10 cellular contexts compared by ENCODE assay signal in genomic region chr19:7224205-7224833, GRCh38.
A peak's percentile ranks its signal among the peaks of the same experiment; 100 is the strongest.
DNase-seq lines count a peak whose midpoint lies in the region; TF ChIP-seq lines count a peak whose summit lies in the region.
"Had no signal": no experiment of that assay in that cellular context is flagged by ENCODE, and none has a peak within 500 bp of the region (broad histone marks: within the 10 kb centered on the region; RNA-seq: fewer than 3 reads in every experiment).

No MANE protein-coding gene starts in this region.

- H3K23ac ChIP-seq in mesenchymal stem cell (ENCODE audit: low read length in 2 of 2), result no peak overlapping the region

- H3K79me1 ChIP-seq in mesenchymal stem cell (replicated peaks; ENCODE audit: low read length, poor library complexity, severe bottlenecking), result peaks cover 4% of the 10 kb centered on the region

- H3K27me3 Mint-ChIP-seq in endodermal cell (ENCODE audit: insufficient read depth) (no peaks in the 10 kb centered on the region), glutamatergic neuron (ENCODE audit: unreplicated experiment) (peaks cover 2% of the 10 kb centered on the region)

- no peak overlapping the region for H2BK5ac ChIP-seq in mesenchymal stem cell (ENCODE audit: low read depth, low read length, poor library complexity, severe bottlenecking)

- H3K4me2 ChIP-seq in mesenchymal stem cell (ENCODE audit: low read length, poor library complexity, severe bottlenecking), result no peak overlapping the region
- no peak overlapping the region for H3K4me2 ChIP-seq in smooth muscle cell

- no peak overlapping the region for H2AFZ ChIP-seq in mesenchymal stem cell (ENCODE audit: low read depth, low read length)
- H2AFZ ChIP-seq in smooth muscle cell (ENCODE audit: low read depth), result no peak overlapping the region

- H3K9me3 ChIP-seq in endodermal cell (ENCODE audit: control insufficient read depth, low read length), result no peaks in the 10 kb centered on the region
- H3K9me3 ChIP-seq in mesenchymal stem cell (ENCODE audit: control insufficient read depth, low read length), result no peaks in the 10 kb centered on the region
- H3K9me3 ChIP-seq in suprapubic skin, result no peaks in the 10 kb centered on the region
- H3K9me3 ChIP-seq in smooth muscle cell (replicated peaks; ENCODE audit: low read depth), result no peaks in the 10 kb centered on the region

- no peak for TF ChIP-seq POLR2A in suprapubic skin (IDR thresholded peaks at IDR 0.05)

- H3K4me3 ChIP-seq in endodermal cell (ENCODE audit: low read length), result no peak overlapping the region
- H3K4me3 ChIP-seq in mesenchymal stem cell (ENCODE audit: insufficient read depth in 1 of 2, low read depth in 1 of 2, low read length in 2 of 2), result peak overlapping the region in 1 of 2 experiments; percentile 67
- peak overlapping the region; percentile 33 for H3K4me3 ChIP-seq in suprapubic skin
- H3K4me3 ChIP-seq in smooth muscle cell, result no peak overlapping the region

- no peak overlapping the region for H2BK120ac ChIP-seq in mesenchymal stem cell (ENCODE audit: low read depth, low read length)

- H2BK15ac ChIP-seq in mesenchymal stem cell (ENCODE audit: low read depth, poor library complexity, severe bottlenecking), result no peak overlapping the region

- no peak for TF ChIP-seq EP300 in suprapubic skin (IDR thresholded peaks at IDR 0.05)

- no peaks in the 10 kb centered on the region for H3K27me3 ChIP-seq in endodermal cell (ENCODE audit: control insufficient read depth, insufficient read depth, low read length, poor library complexity, severe bottlenecking)
- H3K27me3 ChIP-seq in mesenchymal stem cell (ENCODE audit: control insufficient read depth in 1 of 2, insufficient read depth in 1 of 2, low read length in 2 of 2), result no peaks in the 10 kb centered on the region
- H3K27me3 ChIP-seq in suprapubic skin, result no peaks in the 10 kb centered on the region
- H3K27me3 ChIP-seq in smooth muscle cell (ENCODE audit: low read depth), result no peaks in the 10 kb centered on the region

- H3K9ac ChIP-seq in endodermal cell (ENCODE audit: extremely low read depth, low read length, poor library complexity, severe bottlenecking) (no peak overlapping the region), mesenchymal stem cell (ENCODE audit: low read length) (peak overlapping the region; percentile 40), smooth muscle cell (ENCODE audit: low read depth) (no peak overlapping the region)

- H3K4me3 Mint-ChIP-seq in endodermal cell (no peak overlapping the region), glutamatergic neuron (ENCODE audit: unreplicated experiment) (no peak overlapping the region)

- no peak overlapping the region for H2AK5ac ChIP-seq in mesenchymal stem cell (ENCODE audit: low read length, severe bottlenecking)

- H3K4ac ChIP-seq in mesenchymal stem cell (ENCODE audit: low read depth in 1 of 2, low read length in 2 of 2), result no peak overlapping the region

- H3K79me2 ChIP-seq in smooth muscle cell (ENCODE audit: low read depth), result no peaks in the 10 kb centered on the region

- TF ChIP-seq CTCF in endodermal cell (conservative IDR thresholded peaks at IDR 0.05) (no peak), suprapubic skin (IDR thresholded peaks at IDR 0.05) (no peak), glutamatergic neuron (IDR thresholded peaks at IDR 0.05; ENCODE audit: partially characterized antibody, unreplicated experiment) (no peak), smooth muscle cell (IDR thresholded peaks at IDR 0.05; ENCODE audit: borderline replicate concordance, insufficient read depth, poor library complexity, severe bottlenecking) (no peak)

- no peak overlapping the region for H2BK12ac ChIP-seq in mesenchymal stem cell (ENCODE audit: low read length in 2 of 2)

- H3K14ac ChIP-seq in mesenchymal stem cell (ENCODE audit: low read length in 2 of 2), result no peak overlapping the region

- WGBS in endodermal cell (ENCODE audit: insufficient coverage in 1 of 2, insufficient read length in 1 of 2), 2 experiments, result 87 to 92% methylated on average over 13 to 20 of the region's 20 CpGs
- 82% methylated on average over 20 of the region's 20 CpGs for WGBS in mesenchymal stem cell
- WGBS in suprapubic skin, result 34% methylated on average over 20 of the region's 20 CpGs
- WGBS in smooth muscle cell (ENCODE audit: low lambda C conversion rate), result 85% methylated on average over 20 of the region's 20 CpGs

- H3K4me1 Mint-ChIP-seq in endodermal cell, result peaks cover 5% of the 10 kb centered on the region
- H3K4me1 Mint-ChIP-seq in glutamatergic neuron (ENCODE audit: low read depth, unreplicated experiment), result no peaks in the 10 kb centered on the region

- H3K4me1 ChIP-seq in endodermal cell (ENCODE audit: control insufficient read depth, insufficient read depth, low read length), result no peaks in the 10 kb centered on the region
- no peaks in the 10 kb centered on the region for H3K4me1 ChIP-seq in mesenchymal stem cell (ENCODE audit: control insufficient read depth, insufficient read depth, low read depth, low read length)
- H3K4me1 ChIP-seq in suprapubic skin, result peaks cover 13% of the 10 kb centered on the region
- H3K4me1 ChIP-seq in smooth muscle cell (ENCODE audit: low read depth), result no peaks in the 10 kb centered on the region

- H4K91ac ChIP-seq in mesenchymal stem cell (ENCODE audit: low read length), result peak overlapping the region; percentile 39

- peaks cover 31% of the 10 kb centered on the region for H4K20me1 ChIP-seq in smooth muscle cell (ENCODE audit: low read depth)

- peak; percentile 60 for DNase-seq in NCI-H2029 (lab: John Stamatoyannopoulos, UW)
- DNase-seq in endodermal cell, result no peak
- no peak for DNase-seq in mesenchymal stem cell
- DNase-seq in suprapubic skin (ENCODE audit: low spot score in 2 of 2), result peak in 1 of 2 donors; percentile 83
- DNase-seq in glutamatergic neuron, result no peak
- DNase-seq in NCI-H524 (lab: John Stamatoyannopoulos, UW), result no peak
- no peak for DNase-seq in DMS 273 treated with DMSO at 0.1 percent for 48 hours (lab: John Stamatoyannopoulos, UW)
- DNase-seq in smooth muscle cell (lab: John Stamatoyannopoulos, UW; ENCODE audit: unreplicated experiment), result no peak
- DNase-seq: mammary epithelial cell, SHP77 treated with DMSO at 0.1 percent for 48 hours had no signal

- H3F3A ChIP-seq in smooth muscle cell (ENCODE audit: low read depth), result no peaks in the 10 kb centered on the region

- H3K36me3 ChIP-seq in endodermal cell (ENCODE audit: control insufficient read depth, insufficient read depth, low read length), result no peaks in the 10 kb centered on the region
- H3K36me3 ChIP-seq in mesenchymal stem cell (ENCODE audit: control insufficient read depth in 1 of 2, insufficient read depth in 2 of 2, low read depth in 1 of 2, low read length in 2 of 2), result no peaks in the 10 kb centered on the region
- H3K36me3 ChIP-seq in suprapubic skin, result no peaks in the 10 kb centered on the region
- H3K36me3 ChIP-seq in smooth muscle cell (ENCODE audit: low read depth), result no peaks in the 10 kb centered on the region

- H3K27ac ChIP-seq in endodermal cell (ENCODE audit: low read depth, low read length), result no peak overlapping the region
- H3K27ac ChIP-seq in mesenchymal stem cell (ENCODE audit: low read length, poor library complexity, severe bottlenecking), result no peak overlapping the region
- H3K27ac ChIP-seq in suprapubic skin, result peak overlapping the region; percentile 30
- no peak overlapping the region for H3K27ac ChIP-seq in smooth muscle cell (ENCODE audit: low read depth)

- H3K18ac ChIP-seq in mesenchymal stem cell (ENCODE audit: low read depth in 1 of 2, low read length in 2 of 2), result no peak overlapping the region

- H3K36me3 Mint-ChIP-seq in endodermal cell (ENCODE audit: low read depth) (no peaks in the 10 kb centered on the region), glutamatergic neuron (ENCODE audit: unreplicated experiment) (no peaks in the 10 kb centered on the region)

- H3K9me3 Mint-ChIP-seq in endodermal cell, result no peaks in the 10 kb centered on the region
- peaks cover 6% of the 10 kb centered on the region for H3K9me3 Mint-ChIP-seq in glutamatergic neuron (ENCODE audit: unreplicated experiment)

- H3K27ac Mint-ChIP-seq in endodermal cell (peak overlapping the region; percentile 42), glutamatergic neuron (ENCODE audit: unreplicated experiment) (no peak overlapping the region)

- H4K8ac ChIP-seq in mesenchymal stem cell (ENCODE audit: low read length), result no peak overlapping the region
